ENCODE assay signal across 10 cellular contexts in genomic region chr17:76138234-76138895, GRCh38. TPM values are rescaled to one million over a fixed set of nuclear protein-coding genes. Genes with fewer than 3 reads are reported as not detected.
DNase-seq lines count a peak whose midpoint lies in the region; ATAC-seq and TF ChIP-seq lines count a peak whose summit lies in the region.
"Had no signal": no experiment of that assay in that cellular context is flagged by ENCODE, and none has a peak within 500 bp of the region (broad histone marks: within the 10 kb centered on the region; RNA-seq: fewer than 3 reads in every experiment).

No MANE protein-coding gene starts in this region.

- H4K20me1 ChIP-seq in mammary epithelial cell (ENCODE audit: insufficient read depth, low read length): no peaks in the 10 kb centered on the region

- TF ChIP-seq CTCF in coronary artery (IDR thresholded peaks at IDR 0.05): no peak
- no peak for TF ChIP-seq CTCF in MCF 10A (IDR thresholded peaks at IDR 0.05; ENCODE audit: unreplicated experiment)
- TF ChIP-seq CTCF in mammary epithelial cell (conservative IDR thresholded peaks at IDR 0.05 in 1 of 2, IDR thresholded peaks at IDR 0.05 in 1 of 2; ENCODE audit: extremely low read depth in 1 of 2, insufficient read depth in 1 of 2, low read depth in 1 of 2, low read length in 2 of 2): no peak

- intact Hi-C loops in MCF 10A (cut with micrococcal nuclease): no loop called here
- intact Hi-C loops in mammary epithelial cell (cut with micrococcal nuclease): no loop called here

- CTCF ChIA-PET in MCF 10A (lab: Yijun Ruan, JAX): interaction anchor here (0.6 kb wide), 1 partner anchor 615 kb away, joined by 4 read pairs; no protein-coding TSS in a partner anchor
- CTCF ChIA-PET in mammary epithelial cell (lab: Charles Lee; ENCODE audit: low non-redundant PET): no interaction called here

- POLR2A ChIA-PET in MCF 10A (lab: Yijun Ruan, JAX): no interaction called here

- H3K79me2 ChIP-seq in mammary epithelial cell (ENCODE audit: insufficient read depth, low read length): no peaks in the 10 kb centered on the region

- H3K4me3 ChIP-seq in coronary artery: peak overlapping the region; percentile 34
- H3K4me3 ChIP-seq in mammary epithelial cell (replicated peaks in 1 of 3; ENCODE audit: insufficient read depth in 1 of 3, low read depth in 2 of 3, low read length in 3 of 3): no peak overlapping the region

- H3K4me2 ChIP-seq in mammary epithelial cell (ENCODE audit: insufficient read depth, low read depth, low read length): no peak overlapping the region

- 25% methylated on average over 15 of the region's 23 CpGs for WGBS in mammary epithelial cell (ENCODE audit: low coverage, missing lambda C conversion rate)

- H2AFZ ChIP-seq in mammary epithelial cell (ENCODE audit: low read depth, low read length): no peak overlapping the region

- H3K36me3 Mint-ChIP-seq in MCF 10A (ENCODE audit: insufficient read depth, unreplicated experiment): no peaks in the 10 kb centered on the region

- no peak overlapping the region for H3K4me3 Mint-ChIP-seq in MCF 10A (ENCODE audit: unreplicated experiment)

- no peak overlapping the region for H3K27ac Mint-ChIP-seq in MCF 10A (ENCODE audit: low read depth, unreplicated experiment)

- peaks cover 9% of the 10 kb centered on the region for H3K4me1 ChIP-seq in mammary epithelial cell (ENCODE audit: insufficient read depth, low read length)

- no peak overlapping the region for H3K9ac ChIP-seq in mammary epithelial cell (ENCODE audit: insufficient read depth, low read length)

- H3K27me3 Mint-ChIP-seq in MCF 10A (ENCODE audit: insufficient read depth, unreplicated experiment): no peaks in the 10 kb centered on the region

- no TSS peak for BruUV-seq in MCF 10A (replicated peaks; lab: Mats Ljungman, UMichigan)
- BruUV-seq in mammary epithelial cell (replicated peaks; lab: Mats Ljungman, UMichigan): no TSS peak

- ATAC-seq in HG02642 (IDR thresholded peaks at IDR 0.05; ENCODE audit: poor library complexity, unreplicated experiment): no peak

- no peaks in the 10 kb centered on the region for H3K9me3 ChIP-seq in mammary epithelial cell (replicated peaks; ENCODE audit: insufficient read depth, low read length)

- in situ Hi-C loops in mammary epithelial cell (cut with MboI; ENCODE audit: low sequenced_read_pairs in 2 of 2): no loop called here

- dilution Hi-C loops in mammary epithelial cell (cut with HindIII; ENCODE audit: low sequenced_read_pairs): no loop called here

- H3K27ac ChIP-seq in coronary artery: no peak overlapping the region
- H3K27ac ChIP-seq in mammary epithelial cell (ENCODE audit: insufficient read depth, low read depth, low read length): no peak overlapping the region

- no peaks in the 10 kb centered on the region for H3K9me3 Mint-ChIP-seq in MCF 10A (ENCODE audit: unreplicated experiment)

- no peaks in the 10 kb centered on the region for H3K36me3 ChIP-seq in mammary epithelial cell (ENCODE audit: insufficient read depth, low read length)

- H3K4me1 Mint-ChIP-seq in MCF 10A (ENCODE audit: insufficient read depth, unreplicated experiment): no peaks in the 10 kb centered on the region

- peaks cover 3% of the 10 kb centered on the region for H3K27me3 ChIP-seq in mammary epithelial cell (ENCODE audit: insufficient read depth, low read length)

- DNase-seq in COR-L47 (lab: John Stamatoyannopoulos, UW) (peak; percentile 69), NCI-H146 (lab: John Stamatoyannopoulos, UW) (peak; percentile 74), coronary artery (ENCODE audit: low spot score) (no peak), midbrain (lab: John Stamatoyannopoulos, UW) (peak; percentile 63), dermis blood vessel endothelial cell (no peak), MCF 10A (ENCODE audit: unreplicated experiment) (no peak), mammary epithelial cell (no peak)
- DNase-seq: activated CD8-positive, alpha-beta memory T cell treated with anti-CD3 and anti-CD28 coated beads, Interleukin-2, amount 50 U/mL, for 48 hours had no signal

RNA-seq across cellular contexts. Expression of gene FOXJ1, which starts 2.7 kb away (rescaled TPM):
- total RNA-seq in dermis blood vessel endothelial cell (0.05 TPM in 1 of 2 replicates, not detected in the other), MCF 10A (2022) (not detected in 2 replicates), mammary epithelial cell (not detected)
- polyA plus RNA-seq in mammary epithelial cell: not detected
- polyA minus RNA-seq in mammary epithelial cell: not detected
- total RNA-seq: dermis microvascular lymphatic vessel endothelial cell had no signal

RNA-seq across cellular contexts. Expression of gene EXOC7, which starts 34.8 kb away (rescaled TPM):
- total RNA-seq in dermis blood vessel endothelial cell (102 and 114 TPM in 2 replicates), MCF 10A (2022) (80.8 and 106 TPM in 2 replicates), mammary epithelial cell (100 to 1,000 TPM; 102 to 111 TPM)
- polyA plus RNA-seq in mammary epithelial cell: 55.8 TPM
- 98.8 TPM for polyA minus RNA-seq in mammary epithelial cell

RNA-seq across cellular contexts. Expression of gene ZACN, which starts 59.4 kb away (rescaled TPM):
- not detected in 2 replicates for total RNA-seq in dermis blood vessel endothelial cell
- not detected in 2 replicates for total RNA-seq in MCF 10A (2022)
- not detected for total RNA-seq in mammary epithelial cell
- polyA plus RNA-seq in mammary epithelial cell: not detected
- not detected for polyA minus RNA-seq in mammary epithelial cell
- total RNA-seq: dermis microvascular lymphatic vessel endothelial cell had no signal

Comparison
In these comparisons a context has a peak if more than half of its experiments do, and no peak if none do; other contexts are left out.
1. DNase-seq: peak in COR-L47 (single experiment), NCI-H146 (single experiment) and midbrain (single experiment); none in coronary artery (single experiment), dermis blood vessel endothelial cell (single experiment), MCF 10A (single experiment) and mammary epithelial cell (single experiment).